In genomic region chr19:12952488-12953455, GRCh38 we compare ENCODE assay signal across 1 cellular context.
TF ChIP-seq lines count a peak whose summit lies in the region.

No MANE protein-coding gene starts in this region.

TF ChIP-seq in IMR-90, 13 proteins besides CTCF, POLR2A, EP300 and RAD21:
- TF ChIP-seq CEBPB (IDR thresholded peaks at IDR 0.05; ENCODE audit: low read depth, low read length) = no peak
- no peak for TF ChIP-seq MXI1 (IDR thresholded peaks at IDR 0.05; ENCODE audit: borderline replicate concordance, low read depth, low read length)
- TF ChIP-seq NFE2L2 (IDR thresholded peaks at IDR 0.05; ENCODE audit: low read depth, low read length) = peak; percentile 42; the same call in 1 of the 2 replicates
- TF ChIP-seq CHD1 (IDR thresholded peaks at IDR 0.05; ENCODE audit: low read depth, low read length) = no peak
- TF ChIP-seq RFX5 (IDR thresholded peaks at IDR 0.05; ENCODE audit: low read depth, low read length) = no peak
- peak; percentile 48; the same call in 1 of the 2 replicates for TF ChIP-seq MAZ (IDR thresholded peaks at IDR 0.05; ENCODE audit: borderline replicate concordance, low read depth, low read length)
- TF ChIP-seq FOS (IDR thresholded peaks at IDR 0.05; ENCODE audit: low read depth, low read length) = peak; percentile 35; the same call in 1 of the 2 replicates
